15 cellular contexts compared by ENCODE assay signal in the genomic region with DNA sequence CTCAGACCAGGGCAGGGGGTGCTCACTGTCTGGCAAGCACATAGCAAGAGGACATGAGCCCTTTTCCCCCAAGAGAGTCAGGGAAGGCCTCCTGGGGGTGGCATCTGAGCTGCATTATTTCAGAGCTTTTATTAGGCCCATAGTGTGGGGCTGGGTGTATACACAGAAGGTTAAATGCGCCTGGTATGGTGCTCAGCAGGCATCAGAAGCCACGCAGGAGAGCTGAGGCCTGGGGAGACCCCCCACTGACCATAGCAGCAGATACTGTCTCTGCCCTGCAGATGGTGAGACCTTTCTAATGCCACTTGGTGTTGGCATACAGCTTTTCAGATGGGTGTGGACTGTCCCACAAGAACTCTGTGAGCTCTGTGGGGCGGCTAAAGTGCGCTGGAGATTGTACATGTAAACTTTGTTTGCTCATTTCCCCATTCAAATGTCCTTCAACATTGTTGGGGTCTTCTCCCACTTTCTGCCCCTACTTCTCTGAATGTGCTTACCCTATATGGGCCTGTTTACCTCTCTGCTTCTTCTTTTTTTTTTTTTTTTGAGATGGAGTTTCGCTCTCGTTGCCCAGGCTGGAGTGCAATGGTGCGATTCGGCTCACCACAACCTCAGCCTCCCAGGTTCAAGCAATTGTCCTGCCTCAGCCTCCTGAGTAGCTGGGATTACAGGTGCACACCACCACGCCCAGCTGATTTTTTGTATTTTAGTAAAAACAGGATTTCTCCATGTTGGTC.
DNase-seq lines count a peak whose midpoint lies in the region; ATAC-seq, FAIRE-seq and TF ChIP-seq lines count a peak whose summit lies in the region.
"Had no signal": no experiment of that assay in that cellular context is flagged by ENCODE, and none has a peak within 500 bp of the region (broad histone marks: within the 10 kb centered on the region; RNA-seq: fewer than 3 reads in every experiment).

No MANE protein-coding gene starts in this region.

- BruUV-seq in GM12878 (replicated peaks; lab: Mats Ljungman, UMichigan) = no TSS peak

- ATAC-seq in GM12878 (peak; percentile 37; the same call in 1 of the 3 replicates), omental fat pad (ENCODE audit: low FRiP score) (peak; percentile 4), HG03095 (IDR thresholded peaks at IDR 0.05; ENCODE audit: unreplicated experiment) (no peak)

- H3K9me3 ChIP-seq in GM12878 (replicated peaks; ENCODE audit: control insufficient read depth, insufficient read depth, low read length) = no peaks in the 10 kb centered on the region; the same call in 2 of the 3 replicates

- WGBS in GM12878 (ENCODE audit: insufficient coverage, insufficient replicate concordance, low lambda C conversion rate, missing lambda C conversion rate) = 55% methylated on average over 7 of the region's 9 CpGs

- CTCF ChIA-PET in GM12878 (lab: Yijun Ruan, JAX) = interaction anchor here (0.7 to 1.8 kb wide), 3 partner anchors 20 to 403 kb away, joined by 3 to 5 read pairs (median 3); no protein-coding TSS in a partner anchor

- SMC1A ChIA-PET in GM12878 (lab: Charles Lee; ENCODE audit: uncharacterized antibody, unreplicated experiment) = interaction anchor here (0.6 to 1.0 kb wide), 3 partner anchors 11 to 293 kb away, joined by 3 to 4 read pairs (median 3); no protein-coding TSS in a partner anchor

- no peak for TF ChIP-seq CTCF in GM12878 (IDR thresholded peaks at IDR 0.05 in 2 of 3, conservative IDR thresholded peaks at IDR 0.05 in 1 of 3; ENCODE audit: control insufficient read depth in 2 of 3, extremely low read depth in 1 of 3, insufficient read depth in 1 of 3, low read depth in 3 of 3, low read length in 3 of 3)
- TF ChIP-seq CTCF in omental fat pad (IDR thresholded peaks at IDR 0.05) = no peak

- H3K36me3 ChIP-seq in H7 (replicated peaks; ENCODE audit: control insufficient read depth, insufficient read depth, low read length) (no peaks in the 10 kb centered on the region), GM12878 (ENCODE audit: control insufficient read depth in 2 of 2, insufficient read depth in 2 of 2, low read length in 1 of 2) (no peaks in the 10 kb centered on the region)

- no peak overlapping the region for H3K27ac ChIP-seq in GM12878 (ENCODE audit: control insufficient read depth, insufficient read depth)

- H3K4me2 ChIP-seq in GM12878 (ENCODE audit: control insufficient read depth, insufficient read depth) = no peak overlapping the region

- no peak overlapping the region for H3K9ac ChIP-seq in GM12878 (ENCODE audit: control insufficient read depth, insufficient read depth, low read length)

- no peak for TF ChIP-seq EP300 in GM12878 (IDR thresholded peaks at IDR 0.05; ENCODE audit: borderline replicate concordance in 1 of 2, control insufficient read depth in 1 of 2, low read depth in 2 of 2, low read length in 2 of 2)

- no peak overlapping the region for H2AFZ ChIP-seq in GM12878 (ENCODE audit: control insufficient read depth, low read depth, low read length)

- H3K27me3 ChIP-seq in H7 (ENCODE audit: control insufficient read depth, insufficient read depth, low read length) = no peaks in the 10 kb centered on the region
- no peaks in the 10 kb centered on the region for H3K27me3 ChIP-seq in GM12878 (replicated peaks in 1 of 2; ENCODE audit: control insufficient read depth in 2 of 2, insufficient read depth in 2 of 2, low read length in 1 of 2)

- H3K4me1 ChIP-seq in GM12878 (ENCODE audit: control insufficient read depth, insufficient read depth, low read length) = peaks cover 5% of the 10 kb centered on the region; the same call in 1 of the 2 replicates

- no peak for TF ChIP-seq RAD21 in GM12878 (IDR thresholded peaks at IDR 0.05; ENCODE audit: insufficient read depth, low read depth, low read length)

- H3K4me3 ChIP-seq in H7 (ENCODE audit: insufficient read depth, low read depth, low read length) (no peak overlapping the region), GM12878 (no peak overlapping the region)

- in situ Hi-C loops in GM12878 (cut with MboI) = no loop called here

- H4K20me1 ChIP-seq in GM12878 (ENCODE audit: control insufficient read depth, insufficient read depth) = no peaks in the 10 kb centered on the region

- DNase-seq in H7 (peak; percentile 8), GM12878 (ENCODE audit: low read depth, low spot score) (no peak), omental fat pad (ENCODE audit: low spot score) (no peak), ecto neural progenitor cell (ENCODE audit: low spot score) (no peak), GM12891 (ENCODE audit: insufficient read length, low spot score) (no peak)
- DNase-seq: C1 segment of cervical spinal cord; CD4-positive, alpha-beta memory T cell; COR-L47; DMS53; GF-D8; H9; HFFc6 had no signal

- TF ChIP-seq POLR2A in GM12878 (IDR thresholded peaks at IDR 0.05; ENCODE audit: low read depth, low read length) (no peak), GM12891 (IDR thresholded peaks at IDR 0.05; ENCODE audit: low read depth, low read length) (no peak)

- intact Hi-C loops in GM12878 (cut with micrococcal nuclease; ENCODE audit: unreplicated experiment) = no loop called here

- RAD21 ChIA-PET in GM12878 (lab: Charles Lee; ENCODE audit: unreplicated experiment) = no interaction called here

- POLR2A ChIA-PET in GM12878 (lab: Charles Lee) = interaction anchor here (0.7 kb wide), 2 partner anchors 139 to 407 kb away, joined by 4 read pairs; no protein-coding TSS in a partner anchor

- no peak for FAIRE-seq in GM12878 (lab: Jason Lieb, UNC)
- FAIRE-seq in GM12891 (lab: Jason Lieb, UNC) = no peak
- FAIRE-seq: GM18507, H1 had no signal

- H3K79me2 ChIP-seq in GM12878 (ENCODE audit: control insufficient read depth, insufficient read depth, low read length) = no peaks in the 10 kb centered on the region

TF ChIP-seq in GM12878, 131 proteins besides CTCF, POLR2A, EP300 and RAD21 (continues in another document):
- TF ChIP-seq, protein P1, sequence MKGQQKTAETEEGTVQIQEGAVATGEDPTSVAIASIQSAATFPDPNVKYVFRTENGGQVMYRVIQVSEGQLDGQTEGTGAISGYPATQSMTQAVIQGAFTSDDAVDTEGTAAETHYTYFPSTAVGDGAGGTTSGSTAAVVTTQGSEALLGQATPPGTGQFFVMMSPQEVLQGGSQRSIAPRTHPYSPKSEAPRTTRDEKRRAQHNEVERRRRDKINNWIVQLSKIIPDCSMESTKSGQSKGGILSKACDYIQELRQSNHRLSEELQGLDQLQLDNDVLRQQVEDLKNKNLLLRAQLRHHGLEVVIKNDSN (IDR thresholded peaks at IDR 0.05; ENCODE audit: borderline replicate concordance, extremely low read length, insufficient read depth, low read depth, low read length) = no peak
- TF ChIP-seq, protein P2, sequence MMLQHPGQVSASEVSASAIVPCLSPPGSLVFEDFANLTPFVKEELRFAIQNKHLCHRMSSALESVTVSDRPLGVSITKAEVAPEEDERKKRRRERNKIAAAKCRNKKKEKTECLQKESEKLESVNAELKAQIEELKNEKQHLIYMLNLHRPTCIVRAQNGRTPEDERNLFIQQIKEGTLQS (IDR thresholded peaks at IDR 0.05; ENCODE audit: borderline replicate concordance, extremely low read depth, low read depth, low read length) = no peak
- no peak for TF ChIP-seq SREBF2 (IDR thresholded peaks at IDR 0.05; ENCODE audit: low read length)

TF ChIP-seq in GM12891, 5 proteins besides CTCF, POLR2A, EP300 and RAD21:
- TF ChIP-seq TAF1 (IDR thresholded peaks at IDR 0.05; ENCODE audit: low read depth, low read length) (no peak), POU2F2 (IDR thresholded peaks at IDR 0.05; ENCODE audit: low read depth, low read length) (no peak), PAX5 (IDR thresholded peaks at IDR 0.05; ENCODE audit: insufficient read depth, low read length, severe bottlenecking) (no peak), SPI1 (IDR thresholded peaks at IDR 0.05; ENCODE audit: low read depth, low read length) (no peak), POLR2AphosphoS5 (IDR thresholded peaks at IDR 0.05; ENCODE audit: low read depth, low read length) (no peak)
